In genomic region chr18:3889803-3890202, GRCh38 we compare ENCODE assay signal across 16 cellular contexts.
DNase-seq lines count a peak whose midpoint lies in the region; ATAC-seq and TF ChIP-seq lines count a peak whose summit lies in the region.
"Had no signal": no experiment of that assay in that cellular context is flagged by ENCODE, and none has a peak within 500 bp of the region (broad histone marks: within the 10 kb centered on the region; RNA-seq: fewer than 3 reads in every experiment).

No MANE protein-coding gene starts in this region.

- 0 out of 2 replicates have a peak overlapping the region, but pooled peaks have one; percentile 52 for H3K14ac ChIP-seq in IMR-90 (replicated peaks; ENCODE audit: low read depth, low read length)

- no peak overlapping the region for H4K8ac ChIP-seq in IMR-90 (ENCODE audit: low read depth in 2 of 2, low read length in 2 of 2)

- no peak overlapping the region for H3K27ac Mint-ChIP-seq in mesothelial cell of epicardium
- H3K27ac Mint-ChIP-seq: activated CD4-positive, alpha-beta T cell treated with anti-CD3 and anti-CD28 coated beads, Interleukin-2, amount 10 ng/mL, durations not matched to agents 7 days and 5 days; T-helper 2 cell treated with Interferon-gamma antibody and Interleukin-4, amounts not matched to agents 5 μg/mL and 100 μg/mL, for 36 hours had no signal

- no peak overlapping the region for H3K4me2 ChIP-seq in IMR-90 (ENCODE audit: low read depth, low read length)

- dilution Hi-C loops in IMR-90 (cut with HindIII; ENCODE audit: low sequenced_read_pairs, unreplicated experiment) = no loop called here

- BruUV-seq in IMR-90 (replicated peaks; lab: Mats Ljungman, UMichigan) = no TSS peak

- no peak overlapping the region for H3K4me3 Mint-ChIP-seq in mesothelial cell of epicardium
- H3K4me3 Mint-ChIP-seq: activated CD4-positive, alpha-beta T cell treated with anti-CD3 and anti-CD28 coated beads, Interleukin-2, amount 10 ng/mL, durations not matched to agents 7 days and 5 days; T-helper 2 cell treated with Interferon-gamma antibody and Interleukin-4, amounts not matched to agents 5 μg/mL and 100 μg/mL, for 36 hours had no signal

- no peak overlapping the region for H4K91ac ChIP-seq in IMR-90 (ENCODE audit: insufficient read depth, low read depth, low read length)

- peaks cover 14% of the 10 kb centered on the region for H3K4me1 Mint-ChIP-seq in mesothelial cell of epicardium
- H3K4me1 Mint-ChIP-seq: activated CD4-positive, alpha-beta T cell treated with anti-CD3 and anti-CD28 coated beads, Interleukin-2, amount 10 ng/mL, durations not matched to agents 7 days and 5 days had no signal

- DNase-seq in AG10803 (ENCODE audit: low read depth) (peak; percentile 55), IMR-90 (peak; percentile 78), brain microvascular endothelial cell (peak; percentile 39), mucosa of gallbladder (ENCODE audit: low spot score) (peak; percentile 75), pons (ENCODE audit: low spot score) (no peak), mesothelial cell of epicardium (ENCODE audit: low spot score in 2 of 2, unreplicated experiment in 2 of 2) (no peak)
- DNase-seq in activated CD4-positive, alpha-beta T cell treated with anti-CD3 and anti-CD28 coated beads, Interleukin-2, amount 50 U/mL, for 48 hours = no peak
- DNase-seq: activated CD4-positive, alpha-beta T cell treated with anti-CD3 and anti-CD28 coated beads, Interleukin-2, amount 10 ng/mL, durations not matched to agents 7 days and 5 days; activated T-cell treated with anti-CD3 and anti-CD28 coated beads, Interleukin-2, amount 50 U/mL, for 48 hours; BE2C; NCI-H2029 treated with DMSO at 0.1 percent for 48 hours; SHP77 treated with DMSO at 0.1 percent for 48 hours; tibial artery had no signal

- no peaks in the 10 kb centered on the region for H3K9me3 ChIP-seq in IMR-90 (ENCODE audit: control insufficient read depth, insufficient read depth, low read length)
- H3K9me3 ChIP-seq: BE2C, pancreas, tibial artery had no signal

- H3K4me3 ChIP-seq in AG10803 (ENCODE audit: low read length) (no peak overlapping the region), IMR-90 (ENCODE audit: insufficient read depth, low read depth, low read length) (no peak overlapping the region), brain microvascular endothelial cell (ENCODE audit: low read depth, low read length) (no peak overlapping the region)
- H3K4me3 ChIP-seq: pancreas, tibial artery had no signal

- POLR2A ChIA-PET in IMR-90 (lab: Charles Lee; ENCODE audit: unreplicated experiment) = no interaction called here

- no peaks in the 10 kb centered on the region for H3K36me3 ChIP-seq in IMR-90 (ENCODE audit: control insufficient read depth, insufficient read depth, low read length)
- no peaks in the 10 kb centered on the region for H3K36me3 ChIP-seq in brain microvascular endothelial cell (replicated peaks)
- H3K36me3 ChIP-seq: BE2C, pancreas, tibial artery had no signal

- no peak overlapping the region for H2BK15ac ChIP-seq in IMR-90 (ENCODE audit: low read depth, low read length)

- no peak overlapping the region for H3K27ac ChIP-seq in IMR-90 (ENCODE audit: insufficient read depth, low read length)
- no peak overlapping the region for H3K27ac ChIP-seq in brain microvascular endothelial cell
- H3K27ac ChIP-seq: pancreas, tibial artery had no signal

- no peak overlapping the region for H3K56ac ChIP-seq in IMR-90 (ENCODE audit: extremely low read depth, insufficient read depth, low read length)

- no peaks in the 10 kb centered on the region for H3K27me3 ChIP-seq in IMR-90 (ENCODE audit: control insufficient read depth, insufficient read depth, low read length)
- no peaks in the 10 kb centered on the region for H3K27me3 ChIP-seq in brain microvascular endothelial cell (replicated peaks)
- H3K27me3 ChIP-seq: BE2C, pancreas, tibial artery had no signal

- TF ChIP-seq CTCF in AG10803 (conservative IDR thresholded peaks at IDR 0.05; ENCODE audit: low read length) (no peak), IMR-90 (conservative IDR thresholded peaks at IDR 0.05; ENCODE audit: low read depth, low read length) (no peak), brain microvascular endothelial cell (IDR thresholded peaks at IDR 0.05; ENCODE audit: low read depth, low read length, missing control alignments) (no peak), mesothelial cell of epicardium (IDR thresholded peaks at IDR 0.05; ENCODE audit: unreplicated experiment) (no peak)

- in situ Hi-C loops in IMR-90 (cut with MboI; ENCODE audit: low sequenced_read_pairs) (no loop called here), brain microvascular endothelial cell (cut with HindIII; ENCODE audit: low pct_ligation_motif_present, low sequenced_read_pairs) (no loop called here)

- H3K4ac ChIP-seq in IMR-90 (ENCODE audit: low read depth, low read length) = no peak overlapping the region

- H2BK120ac ChIP-seq in IMR-90 (ENCODE audit: low read depth, low read length) = no peak overlapping the region

- H2BK20ac ChIP-seq in IMR-90 (ENCODE audit: low read depth, low read length) = no peak overlapping the region

- no CpG with 5 or more reads among the region's 3 CpGs for WGBS in IMR-90 (ENCODE audit: extremely low coverage in 2 of 2, insufficient read length in 1 of 2), 2 experiments

- TF ChIP-seq RAD21 in IMR-90 (IDR thresholded peaks at IDR 0.05; ENCODE audit: low read length) = no peak

- no peaks in the 10 kb centered on the region for H3K9me3 Mint-ChIP-seq in mesothelial cell of epicardium
- H3K9me3 Mint-ChIP-seq: activated CD4-positive, alpha-beta T cell treated with anti-CD3 and anti-CD28 coated beads, Interleukin-2, amount 10 ng/mL, durations not matched to agents 7 days and 5 days; T-helper 2 cell treated with Interferon-gamma antibody and Interleukin-4, amounts not matched to agents 5 μg/mL and 100 μg/mL, for 36 hours had no signal

- H3K79me1 ChIP-seq in IMR-90 (ENCODE audit: low read depth in 1 of 2, low read length in 2 of 2) = no peaks in the 10 kb centered on the region

- H4K5ac ChIP-seq in IMR-90 (ENCODE audit: low read depth, low read length) = peak overlapping the region; percentile 77; the same call in 1 of the 2 replicates

- no peak overlapping the region for H2AK5ac ChIP-seq in IMR-90 (ENCODE audit: low read depth, low read length)

- H2BK5ac ChIP-seq in IMR-90 (ENCODE audit: low read depth, low read length, poor library complexity, severe bottlenecking) = no peak overlapping the region

- H3K9ac ChIP-seq in IMR-90 (ENCODE audit: low read depth, low read length) = no peak overlapping the region

- peak overlapping the region; percentile 5 for H2AFZ ChIP-seq in IMR-90 (replicated peaks; ENCODE audit: low read length, poor library complexity)

- H2AK9ac ChIP-seq in IMR-90 (replicated peaks; ENCODE audit: low read depth, low read length, poor library complexity) = no peak overlapping the region

- no peaks in the 10 kb centered on the region for H3K27me3 Mint-ChIP-seq in mesothelial cell of epicardium (ENCODE audit: low read depth)

- intact Hi-C loops in IMR-90 (cut with micrococcal nuclease) = no loop called here

- ATAC-seq in IMR-90 (ENCODE audit: low read depth) (peak; percentile 46), GM21447 (IDR thresholded peaks at IDR 0.05; ENCODE audit: unreplicated experiment) (no peak)
- ATAC-seq: pancreas had no signal

- H3K23ac ChIP-seq in IMR-90 (ENCODE audit: low read depth, low read length) = no peak overlapping the region

- CTCF ChIA-PET in IMR-90 (lab: Yijun Ruan, JAX) = no interaction called here

- peaks cover 7% of the 10 kb centered on the region for H3K4me1 ChIP-seq in IMR-90 (ENCODE audit: control insufficient read depth, insufficient read depth, low read length)
- H3K4me1 ChIP-seq: BE2C, pancreas had no signal

- no peaks in the 10 kb centered on the region for H3K9me1 ChIP-seq in IMR-90 (ENCODE audit: insufficient read depth, low read length)

- peak overlapping the region; percentile 73; the same call in 1 of the 2 replicates for H3K18ac ChIP-seq in IMR-90 (ENCODE audit: low read depth, low read length)

- no peaks in the 10 kb centered on the region for H3K36me3 Mint-ChIP-seq in mesothelial cell of epicardium

- no peaks in the 10 kb centered on the region for H4K20me1 ChIP-seq in IMR-90 (ENCODE audit: insufficient read depth, low read length)

- TF ChIP-seq POLR2A in IMR-90 (IDR thresholded peaks at IDR 0.05; ENCODE audit: low read depth, low read length) = no peak

TF ChIP-seq in IMR-90, 13 proteins besides CTCF, POLR2A, EP300 and RAD21:
- TF ChIP-seq RCOR1 (IDR thresholded peaks at IDR 0.05; ENCODE audit: insufficient replicate concordance, low read length) = no peak
- TF ChIP-seq CEBPB (IDR thresholded peaks at IDR 0.05; ENCODE audit: low read depth, low read length) = no peak
- TF ChIP-seq SMC3 (IDR thresholded peaks at IDR 0.05; ENCODE audit: low read depth, low read length) = no peak
- no peak for TF ChIP-seq CHD1 (IDR thresholded peaks at IDR 0.05; ENCODE audit: low read depth, low read length)
- no peak for TF ChIP-seq MAZ (IDR thresholded peaks at IDR 0.05; ENCODE audit: borderline replicate concordance, low read depth, low read length)
- no peak for TF ChIP-seq ELK1 (IDR thresholded peaks at IDR 0.05; ENCODE audit: borderline replicate concordance, low read depth, low read length)
- TF ChIP-seq NFE2L2 (IDR thresholded peaks at IDR 0.05; ENCODE audit: low read depth, low read length) = no peak
- no peak for TF ChIP-seq FOS (IDR thresholded peaks at IDR 0.05; ENCODE audit: low read depth, low read length)

Comparison
In these comparisons a context has a peak if more than half of its experiments do, and no peak if none do; other contexts are left out.
1. DNase-seq: peak in AG10803 (single experiment), IMR-90 (single experiment), brain microvascular endothelial cell (single experiment) and mucosa of gallbladder (single experiment); none in pons (single experiment), activated CD4-positive, alpha-beta T cell treated with anti-CD3 and anti-CD28 coated beads, Interleukin-2, amount 50 U/mL, for 48 hours (0 of 2) and mesothelial cell of epicardium (0 of 2).